ENCODE assay signal across 2 cellular contexts in genomic region chrX:40749874-40750273, GRCh38.
TF ChIP-seq lines count a peak whose summit lies in the region.

No MANE protein-coding gene starts in this region.

TF ChIP-seq in SK-N-SH, 30 proteins besides CTCF, POLR2A, EP300 and RAD21 (continued from another document):
- TF ChIP-seq TAF1 (IDR thresholded peaks at IDR 0.05; ENCODE audit: borderline replicate concordance, low read depth, low read length) (no peak), USF1 (IDR thresholded peaks at IDR 0.05; ENCODE audit: borderline replicate concordance, low read depth) (no peak), USF2 (IDR thresholded peaks at IDR 0.05; ENCODE audit: borderline replicate concordance, low read depth, low read length) (no peak), SIN3A (IDR thresholded peaks at IDR 0.05; ENCODE audit: borderline replicate concordance, low read depth, low read length) (no peak), FOXM1 (IDR thresholded peaks at IDR 0.05; ENCODE audit: low read depth) (no peak), TCF12 (IDR thresholded peaks at IDR 0.05) (no peak), IRF3 (IDR thresholded peaks at IDR 0.05; ENCODE audit: low read depth, low read length) (no peak), FOXJ3 (CRISPR knock-in tag; IDR thresholded peaks at IDR 0.05) (no peak), REST (IDR thresholded peaks at IDR 0.05; ENCODE audit: low read depth, low read length) (no peak), GATA2 (CRISPR knock-in tag; IDR thresholded peaks at IDR 0.05) (no peak)

TF ChIP-seq in SK-N-SH treated with all-trans-retinoic acid at 6 μM for 48 hours, 23 proteins besides CTCF, POLR2A, EP300 and RAD21 (continued from another document):
- TF ChIP-seq TSHZ2 (CRISPR knock-in tag; IDR thresholded peaks at IDR 0.05) (no peak), ARNTL (CRISPR knock-in tag; IDR thresholded peaks at IDR 0.05; ENCODE audit: borderline replicate concordance, low read depth) (no peak), ZC3H10 (CRISPR knock-in tag; IDR thresholded peaks at IDR 0.05) (no peak), ZFP3 (CRISPR knock-in tag; IDR thresholded peaks at IDR 0.05) (no peak), TCF4 (CRISPR knock-in tag; IDR thresholded peaks at IDR 0.05; ENCODE audit: borderline replicate concordance) (no peak), TOX (CRISPR knock-in tag; IDR thresholded peaks at IDR 0.05; ENCODE audit: borderline replicate concordance) (no peak), PATZ1 (CRISPR knock-in tag; IDR thresholded peaks at IDR 0.05; ENCODE audit: borderline replicate concordance) (no peak)
